1 cellular context compared by ENCODE assay signal in the genomic region with DNA sequence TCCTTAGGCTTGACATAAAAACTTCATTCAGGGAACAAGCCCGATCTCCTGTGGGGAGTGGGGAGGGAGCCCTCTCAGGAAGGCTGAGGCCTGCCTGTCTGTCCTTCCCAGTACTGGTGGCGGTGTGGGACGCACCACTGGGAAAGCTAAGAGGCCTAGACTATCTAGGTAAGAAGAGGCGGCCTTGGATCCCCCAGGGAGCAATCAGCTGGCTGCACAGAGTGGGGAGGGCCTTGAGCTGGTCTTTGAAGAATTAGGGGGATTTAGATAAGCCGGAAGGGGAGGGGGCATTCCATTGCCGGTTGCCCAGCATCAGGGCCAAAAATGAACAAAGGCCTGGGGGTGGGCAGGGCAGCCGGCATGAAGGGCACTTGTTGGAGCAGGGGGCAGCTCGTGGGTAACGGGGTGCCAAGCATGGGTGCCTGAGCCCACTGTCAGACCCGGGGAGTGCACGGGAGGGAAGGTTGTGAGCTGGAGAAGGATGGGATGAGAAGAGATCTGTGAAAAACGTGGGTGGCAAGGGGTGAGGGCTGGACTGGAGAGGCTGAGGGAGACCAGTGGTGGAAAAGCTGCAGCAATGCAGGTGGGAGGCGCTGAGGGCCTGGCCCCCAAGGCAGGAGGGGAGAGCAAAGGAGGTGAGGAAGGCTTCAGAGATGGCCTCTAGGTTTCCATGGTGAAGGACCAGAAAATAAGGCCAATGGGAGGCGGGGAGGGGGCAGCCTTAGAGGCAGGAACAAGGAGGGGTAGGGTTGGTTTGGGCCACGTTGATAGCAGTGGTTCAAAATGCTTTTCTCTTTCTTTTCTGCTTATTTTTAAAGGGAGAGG.
A peak's percentile ranks its signal among the peaks of the same experiment; 100 is the strongest.
TF ChIP-seq lines count a peak whose summit lies in the region.

No MANE protein-coding gene starts in this region.

TF ChIP-seq in HepG2, 621 proteins besides CTCF, POLR2A, EP300 and RAD21 (continued from another document and continues in another):
- TF ChIP-seq, protein P1, sequence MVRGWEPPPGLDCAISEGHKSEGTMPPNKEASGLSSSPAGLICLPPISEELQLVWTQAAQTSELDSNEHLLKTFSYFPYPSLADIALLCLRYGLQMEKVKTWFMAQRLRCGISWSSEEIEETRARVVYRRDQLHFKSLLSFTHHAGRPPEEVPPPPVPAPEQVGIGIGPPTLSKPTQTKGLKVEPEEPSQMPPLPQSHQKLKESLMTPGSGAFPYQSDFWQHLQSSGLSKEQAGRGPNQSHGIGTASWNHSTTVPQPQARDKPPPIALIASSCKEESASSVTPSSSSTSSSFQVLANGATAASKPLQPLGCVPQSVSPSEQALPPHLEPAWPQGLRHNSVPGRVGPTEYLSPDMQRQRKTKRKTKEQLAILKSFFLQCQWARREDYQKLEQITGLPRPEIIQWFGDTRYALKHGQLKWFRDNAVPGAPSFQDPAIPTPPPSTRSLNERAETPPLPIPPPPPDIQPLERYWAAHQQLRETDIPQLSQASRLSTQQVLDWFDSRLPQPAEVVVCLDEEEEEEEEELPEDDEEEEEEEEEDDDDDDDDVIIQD (CRISPR knock-in tag; IDR thresholded peaks at IDR 0.05; ENCODE audit: low read depth) = no peak
- TF ChIP-seq, protein P2, sequence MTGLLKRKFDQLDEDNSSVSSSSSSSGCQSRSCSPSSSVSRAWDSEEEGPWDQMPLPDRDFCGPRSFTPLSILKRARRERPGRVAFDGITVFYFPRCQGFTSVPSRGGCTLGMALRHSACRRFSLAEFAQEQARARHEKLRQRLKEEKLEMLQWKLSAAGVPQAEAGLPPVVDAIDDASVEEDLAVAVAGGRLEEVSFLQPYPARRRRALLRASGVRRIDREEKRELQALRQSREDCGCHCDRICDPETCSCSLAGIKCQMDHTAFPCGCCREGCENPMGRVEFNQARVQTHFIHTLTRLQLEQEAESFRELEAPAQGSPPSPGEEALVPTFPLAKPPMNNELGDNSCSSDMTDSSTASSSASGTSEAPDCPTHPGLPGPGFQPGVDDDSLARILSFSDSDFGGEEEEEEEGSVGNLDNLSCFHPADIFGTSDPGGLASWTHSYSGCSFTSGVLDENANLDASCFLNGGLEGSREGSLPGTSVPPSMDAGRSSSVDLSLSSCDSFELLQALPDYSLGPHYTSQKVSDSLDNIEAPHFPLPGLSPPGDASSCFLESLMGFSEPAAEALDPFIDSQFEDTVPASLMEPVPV (CRISPR knock-in tag; IDR thresholded peaks at IDR 0.05) = no peak
- no peak for TF ChIP-seq SKI (IDR thresholded peaks at IDR 0.05; ENCODE audit: partially characterized antibody)
- TF ChIP-seq, protein P3, sequence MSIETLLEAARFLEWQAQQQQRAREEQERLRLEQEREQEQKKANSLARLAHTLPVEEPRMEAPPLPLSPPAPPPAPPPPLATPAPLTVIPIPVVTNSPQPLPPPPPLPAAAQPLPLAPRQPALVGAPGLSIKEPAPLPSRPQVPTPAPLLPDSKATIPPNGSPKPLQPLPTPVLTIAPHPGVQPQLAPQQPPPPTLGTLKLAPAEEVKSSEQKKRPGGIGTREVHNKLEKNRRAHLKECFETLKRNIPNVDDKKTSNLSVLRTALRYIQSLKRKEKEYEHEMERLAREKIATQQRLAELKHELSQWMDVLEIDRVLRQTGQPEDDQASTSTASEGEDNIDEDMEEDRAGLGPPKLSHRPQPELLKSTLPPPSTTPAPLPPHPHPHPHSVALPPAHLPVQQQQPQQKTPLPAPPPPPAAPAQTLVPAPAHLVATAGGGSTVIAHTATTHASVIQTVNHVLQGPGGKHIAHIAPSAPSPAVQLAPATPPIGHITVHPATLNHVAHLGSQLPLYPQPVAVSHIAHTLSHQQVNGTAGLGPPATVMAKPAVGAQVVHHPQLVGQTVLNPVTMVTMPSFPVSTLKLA (IDR thresholded peaks at IDR 0.05) = no peak
- TF ChIP-seq, protein P4, sequence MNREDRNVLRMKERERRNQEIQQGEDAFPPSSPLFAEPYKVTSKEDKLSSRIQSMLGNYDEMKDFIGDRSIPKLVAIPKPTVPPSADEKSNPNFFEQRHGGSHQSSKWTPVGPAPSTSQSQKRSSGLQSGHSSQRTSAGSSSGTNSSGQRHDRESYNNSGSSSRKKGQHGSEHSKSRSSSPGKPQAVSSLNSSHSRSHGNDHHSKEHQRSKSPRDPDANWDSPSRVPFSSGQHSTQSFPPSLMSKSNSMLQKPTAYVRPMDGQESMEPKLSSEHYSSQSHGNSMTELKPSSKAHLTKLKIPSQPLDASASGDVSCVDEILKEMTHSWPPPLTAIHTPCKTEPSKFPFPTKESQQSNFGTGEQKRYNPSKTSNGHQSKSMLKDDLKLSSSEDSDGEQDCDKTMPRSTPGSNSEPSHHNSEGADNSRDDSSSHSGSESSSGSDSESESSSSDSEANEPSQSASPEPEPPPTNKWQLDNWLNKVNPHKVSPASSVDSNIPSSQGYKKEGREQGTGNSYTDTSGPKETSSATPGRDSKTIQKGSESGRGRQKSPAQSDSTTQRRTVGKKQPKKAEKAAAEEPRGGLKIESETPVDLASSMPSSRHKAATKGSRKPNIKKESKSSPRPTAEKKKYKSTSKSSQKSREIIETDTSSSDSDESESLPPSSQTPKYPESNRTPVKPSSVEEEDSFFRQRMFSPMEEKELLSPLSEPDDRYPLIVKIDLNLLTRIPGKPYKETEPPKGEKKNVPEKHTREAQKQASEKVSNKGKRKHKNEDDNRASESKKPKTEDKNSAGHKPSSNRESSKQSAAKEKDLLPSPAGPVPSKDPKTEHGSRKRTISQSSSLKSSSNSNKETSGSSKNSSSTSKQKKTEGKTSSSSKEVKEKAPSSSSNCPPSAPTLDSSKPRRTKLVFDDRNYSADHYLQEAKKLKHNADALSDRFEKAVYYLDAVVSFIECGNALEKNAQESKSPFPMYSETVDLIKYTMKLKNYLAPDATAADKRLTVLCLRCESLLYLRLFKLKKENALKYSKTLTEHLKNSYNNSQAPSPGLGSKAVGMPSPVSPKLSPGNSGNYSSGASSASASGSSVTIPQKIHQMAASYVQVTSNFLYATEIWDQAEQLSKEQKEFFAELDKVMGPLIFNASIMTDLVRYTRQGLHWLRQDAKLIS (CRISPR knock-in tag; IDR thresholded peaks at IDR 0.05) = no peak
- TF ChIP-seq SOX13 (IDR thresholded peaks at IDR 0.05) = no peak
- no peak; a peak in 1 of 4 replicates for TF ChIP-seq SOX13 (CRISPR knock-in tag; conservative IDR thresholded peaks at IDR 0.05 in 1 of 2, IDR thresholded peaks at IDR 0.05 in 1 of 2)
- no peak for TF ChIP-seq FLYWCH1 (CRISPR knock-in tag; IDR thresholded peaks at IDR 0.05)
- TF ChIP-seq SMAD1 (CRISPR knock-in tag; IDR thresholded peaks at IDR 0.05; ENCODE audit: borderline replicate concordance, low read depth) = no peak
- no peak for TF ChIP-seq ZNF350 (CRISPR knock-in tag; IDR thresholded peaks at IDR 0.05; ENCODE audit: borderline replicate concordance, low read depth)
- TF ChIP-seq ZNF678 (CRISPR knock-in tag; IDR thresholded peaks at IDR 0.05) = no peak
- no peak for TF ChIP-seq NFIB (CRISPR knock-in tag; IDR thresholded peaks at IDR 0.05; ENCODE audit: borderline replicate concordance)
- TF ChIP-seq, protein P5, sequence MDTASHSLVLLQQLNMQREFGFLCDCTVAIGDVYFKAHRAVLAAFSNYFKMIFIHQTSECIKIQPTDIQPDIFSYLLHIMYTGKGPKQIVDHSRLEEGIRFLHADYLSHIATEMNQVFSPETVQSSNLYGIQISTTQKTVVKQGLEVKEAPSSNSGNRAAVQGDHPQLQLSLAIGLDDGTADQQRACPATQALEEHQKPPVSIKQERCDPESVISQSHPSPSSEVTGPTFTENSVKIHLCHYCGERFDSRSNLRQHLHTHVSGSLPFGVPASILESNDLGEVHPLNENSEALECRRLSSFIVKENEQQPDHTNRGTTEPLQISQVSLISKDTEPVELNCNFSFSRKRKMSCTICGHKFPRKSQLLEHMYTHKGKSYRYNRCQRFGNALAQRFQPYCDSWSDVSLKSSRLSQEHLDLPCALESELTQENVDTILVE (CRISPR knock-in tag; IDR thresholded peaks at IDR 0.05) = no peak
- TF ChIP-seq MAFK (conservative IDR thresholded peaks at IDR 0.05 in 1 of 2, IDR thresholded peaks at IDR 0.05 in 1 of 2; ENCODE audit: low read length in 2 of 2) = no peak
- TF ChIP-seq, protein P6, sequence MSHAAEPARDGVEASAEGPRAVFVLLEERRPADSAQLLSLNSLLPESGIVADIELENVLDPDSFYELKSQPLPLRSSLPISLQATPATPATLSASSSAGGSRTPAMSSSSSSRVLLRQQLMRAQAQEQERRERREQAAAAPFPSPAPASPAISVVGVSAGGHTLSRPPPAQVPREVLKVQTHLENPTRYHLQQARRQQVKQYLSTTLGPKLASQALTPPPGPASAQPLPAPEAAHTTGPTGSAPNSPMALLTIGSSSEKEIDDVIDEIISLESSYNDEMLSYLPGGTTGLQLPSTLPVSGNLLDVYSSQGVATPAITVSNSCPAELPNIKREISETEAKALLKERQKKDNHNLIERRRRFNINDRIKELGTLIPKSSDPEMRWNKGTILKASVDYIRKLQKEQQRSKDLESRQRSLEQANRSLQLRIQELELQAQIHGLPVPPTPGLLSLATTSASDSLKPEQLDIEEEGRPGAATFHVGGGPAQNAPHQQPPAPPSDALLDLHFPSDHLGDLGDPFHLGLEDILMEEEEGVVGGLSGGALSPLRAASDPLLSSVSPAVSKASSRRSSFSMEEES (CRISPR knock-in tag; IDR thresholded peaks at IDR 0.05) = no peak
- TF ChIP-seq, protein P7, sequence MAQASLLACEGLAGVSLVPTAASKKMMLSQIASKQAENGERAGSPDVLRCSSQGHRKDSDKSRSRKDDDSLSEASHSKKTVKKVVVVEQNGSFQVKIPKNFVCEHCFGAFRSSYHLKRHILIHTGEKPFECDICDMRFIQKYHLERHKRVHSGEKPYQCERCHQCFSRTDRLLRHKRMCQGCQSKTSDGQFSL (CRISPR knock-in tag; IDR thresholded peaks at IDR 0.05) = no peak
- TF ChIP-seq NAIF1 (CRISPR knock-in tag; IDR thresholded peaks at IDR 0.05; ENCODE audit: borderline replicate concordance) = no peak
- TF ChIP-seq, protein P8, sequence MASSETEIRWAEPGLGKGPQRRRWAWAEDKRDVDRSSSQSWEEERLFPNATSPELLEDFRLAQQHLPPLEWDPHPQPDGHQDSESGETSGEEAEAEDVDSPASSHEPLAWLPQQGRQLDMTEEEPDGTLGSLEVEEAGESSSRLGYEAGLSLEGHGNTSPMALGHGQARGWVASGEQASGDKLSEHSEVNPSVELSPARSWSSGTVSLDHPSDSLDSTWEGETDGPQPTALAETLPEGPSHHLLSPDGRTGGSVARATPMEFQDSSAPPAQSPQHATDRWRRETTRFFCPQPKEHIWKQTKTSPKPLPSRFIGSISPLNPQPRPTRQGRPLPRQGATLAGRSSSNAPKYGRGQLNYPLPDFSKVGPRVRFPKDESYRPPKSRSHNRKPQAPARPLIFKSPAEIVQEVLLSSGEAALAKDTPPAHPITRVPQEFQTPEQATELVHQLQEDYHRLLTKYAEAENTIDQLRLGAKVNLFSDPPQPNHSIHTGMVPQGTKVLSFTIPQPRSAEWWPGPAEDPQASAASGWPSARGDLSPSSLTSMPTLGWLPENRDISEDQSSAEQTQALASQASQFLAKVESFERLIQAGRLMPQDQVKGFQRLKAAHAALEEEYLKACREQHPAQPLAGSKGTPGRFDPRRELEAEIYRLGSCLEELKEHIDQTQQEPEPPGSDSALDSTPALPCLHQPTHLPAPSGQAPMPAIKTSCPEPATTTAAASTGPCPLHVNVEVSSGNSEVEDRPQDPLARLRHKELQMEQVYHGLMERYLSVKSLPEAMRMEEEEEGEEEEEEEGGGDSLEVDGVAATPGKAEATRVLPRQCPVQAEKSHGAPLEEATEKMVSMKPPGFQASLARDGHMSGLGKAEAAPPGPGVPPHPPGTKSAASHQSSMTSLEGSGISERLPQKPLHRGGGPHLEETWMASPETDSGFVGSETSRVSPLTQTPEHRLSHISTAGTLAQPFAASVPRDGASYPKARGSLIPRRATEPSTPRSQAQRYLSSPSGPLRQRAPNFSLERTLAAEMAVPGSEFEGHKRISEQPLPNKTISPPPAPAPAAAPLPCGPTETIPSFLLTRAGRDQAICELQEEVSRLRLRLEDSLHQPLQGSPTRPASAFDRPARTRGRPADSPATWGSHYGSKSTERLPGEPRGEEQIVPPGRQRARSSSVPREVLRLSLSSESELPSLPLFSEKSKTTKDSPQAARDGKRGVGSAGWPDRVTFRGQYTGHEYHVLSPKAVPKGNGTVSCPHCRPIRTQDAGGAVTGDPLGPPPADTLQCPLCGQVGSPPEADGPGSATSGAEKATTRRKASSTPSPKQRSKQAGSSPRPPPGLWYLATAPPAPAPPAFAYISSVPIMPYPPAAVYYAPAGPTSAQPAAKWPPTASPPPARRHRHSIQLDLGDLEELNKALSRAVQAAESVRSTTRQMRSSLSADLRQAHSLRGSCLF (CRISPR knock-in tag; IDR thresholded peaks at IDR 0.05; ENCODE audit: borderline replicate concordance) = no peak
- TF ChIP-seq, protein P9, sequence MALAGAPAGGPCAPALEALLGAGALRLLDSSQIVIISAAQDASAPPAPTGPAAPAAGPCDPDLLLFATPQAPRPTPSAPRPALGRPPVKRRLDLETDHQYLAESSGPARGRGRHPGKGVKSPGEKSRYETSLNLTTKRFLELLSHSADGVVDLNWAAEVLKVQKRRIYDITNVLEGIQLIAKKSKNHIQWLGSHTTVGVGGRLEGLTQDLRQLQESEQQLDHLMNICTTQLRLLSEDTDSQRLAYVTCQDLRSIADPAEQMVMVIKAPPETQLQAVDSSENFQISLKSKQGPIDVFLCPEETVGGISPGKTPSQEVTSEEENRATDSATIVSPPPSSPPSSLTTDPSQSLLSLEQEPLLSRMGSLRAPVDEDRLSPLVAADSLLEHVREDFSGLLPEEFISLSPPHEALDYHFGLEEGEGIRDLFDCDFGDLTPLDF (CRISPR knock-in tag; IDR thresholded peaks at IDR 0.05) = no peak
- TF ChIP-seq ZNF879 (CRISPR knock-in tag; IDR thresholded peaks at IDR 0.05) = no peak
- TF ChIP-seq, protein P10, sequence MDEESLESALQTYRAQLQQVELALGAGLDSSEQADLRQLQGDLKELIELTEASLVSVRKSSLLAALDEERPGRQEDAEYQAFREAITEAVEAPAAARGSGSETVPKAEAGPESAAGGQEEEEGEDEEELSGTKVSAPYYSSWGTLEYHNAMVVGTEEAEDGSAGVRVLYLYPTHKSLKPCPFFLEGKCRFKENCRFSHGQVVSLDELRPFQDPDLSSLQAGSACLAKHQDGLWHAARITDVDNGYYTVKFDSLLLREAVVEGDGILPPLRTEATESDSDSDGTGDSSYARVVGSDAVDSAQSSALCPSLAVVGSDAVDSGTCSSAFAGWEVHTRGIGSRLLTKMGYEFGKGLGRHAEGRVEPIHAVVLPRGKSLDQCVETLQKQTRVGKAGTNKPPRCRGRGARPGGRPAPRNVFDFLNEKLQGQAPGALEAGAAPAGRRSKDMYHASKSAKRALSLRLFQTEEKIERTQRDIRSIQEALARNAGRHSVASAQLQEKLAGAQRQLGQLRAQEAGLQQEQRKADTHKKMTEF (CRISPR knock-in tag; IDR thresholded peaks at IDR 0.05) = no peak
- TF ChIP-seq ZC3H4 (CRISPR knock-in tag; IDR thresholded peaks at IDR 0.05; ENCODE audit: borderline replicate concordance) = no peak
- TF ChIP-seq ZSCAN20 (CRISPR knock-in tag; IDR thresholded peaks at IDR 0.05; ENCODE audit: borderline replicate concordance) = no peak
- TF ChIP-seq KAT7 (CRISPR knock-in tag; IDR thresholded peaks at IDR 0.05; ENCODE audit: borderline replicate concordance) = no peak
- TF ChIP-seq AGO2 (optimal IDR thresholded peaks at IDR 0.05; ENCODE audit: low read depth, low read length) = peak; percentile 71
- no peak; the same call in 1 of the 2 replicates for TF ChIP-seq POLR2AphosphoS2 (IDR thresholded peaks at IDR 0.05; ENCODE audit: low read depth, low read length)
- no peak for TF ChIP-seq ZNF292 (CRISPR knock-in tag; IDR thresholded peaks at IDR 0.05; ENCODE audit: borderline replicate concordance, low read depth)
- TF ChIP-seq, protein P11, sequence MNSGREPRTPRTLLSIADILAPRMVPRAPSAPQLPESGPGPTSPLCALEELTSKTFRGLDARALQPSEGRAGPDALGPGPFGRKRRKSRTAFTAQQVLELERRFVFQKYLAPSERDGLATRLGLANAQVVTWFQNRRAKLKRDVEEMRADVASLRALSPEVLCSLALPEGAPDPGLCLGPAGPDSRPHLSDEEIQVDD (CRISPR knock-in tag; IDR thresholded peaks at IDR 0.05; ENCODE audit: borderline replicate concordance) = no peak
- no peak for TF ChIP-seq EEA1 (CRISPR knock-in tag; IDR thresholded peaks at IDR 0.05; ENCODE audit: borderline replicate concordance)
- TF ChIP-seq RFX1 (IDR thresholded peaks at IDR 0.05) = no peak
- TF ChIP-seq ZFP36 (IDR thresholded peaks at IDR 0.05; ENCODE audit: borderline replicate concordance, low read depth, low read length, partially characterized antibody) = no peak
- TF ChIP-seq ZNF83 (CRISPR knock-in tag; IDR thresholded peaks at IDR 0.05; ENCODE audit: borderline replicate concordance) = no peak
